ENCODE assay signal across 27 cellular contexts in the genomic region with DNA sequence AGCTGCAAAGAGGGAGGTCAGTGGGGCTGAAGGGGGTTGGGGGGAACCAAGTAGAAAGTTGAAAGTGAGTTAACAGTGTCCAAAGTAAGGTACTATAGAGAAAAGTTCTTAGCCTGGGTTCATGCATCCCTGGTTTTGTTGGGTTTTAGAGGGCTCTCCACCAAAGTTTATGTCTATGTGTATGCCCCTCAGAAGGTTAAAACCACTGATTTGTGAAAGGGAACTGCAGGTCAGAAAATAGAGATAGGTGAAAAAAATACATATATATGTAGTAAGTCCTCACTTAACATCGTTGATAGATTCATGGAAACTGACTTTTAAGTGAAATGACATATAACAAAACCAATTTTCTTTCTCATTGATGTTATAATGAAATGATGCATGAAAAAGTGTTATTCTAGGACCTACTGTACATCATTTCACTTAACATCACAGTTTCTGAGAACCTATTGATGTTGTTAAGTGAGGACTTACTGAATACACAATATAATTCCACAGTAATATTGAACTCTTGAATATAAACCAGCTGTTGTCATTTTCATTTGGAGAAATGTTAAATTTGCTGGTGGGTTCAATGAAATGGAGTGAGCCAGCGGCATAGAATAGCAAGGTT.
"Had no signal": no experiment of that assay in that cellular context is flagged by ENCODE, and none has a peak within 500 bp of the region (broad histone marks: within the 10 kb centered on the region; RNA-seq: fewer than 3 reads in every experiment).

No MANE protein-coding gene starts in this region.

- DNase-seq: cortex of kidney; effector CD4-positive, alpha-beta T cell; foreskin fibroblast; gastrocnemius medialis; head of caudate nucleus; kidney; mesenchymal stem cell; naive thymus-derived CD8-positive, alpha-beta T cell; nephron progenitor cell; nucleus accumbens; stimulated activated CD4-positive, alpha-beta T cell treated with anti-CD3 and anti-CD28 coated beads, Interleukin-12 subunit alpha, Interleukin-12 subunit beta, amount 100 ng/mL, for 4 hours; stimulated activated CD4-positive, alpha-beta T cell treated with anti-CD3 and anti-CD28 coated beads, Interleukin-1b, Interleukin-23, amount 100 ng/mL, for 48 hours; stimulated activated CD4-positive, alpha-beta T cell treated with anti-CD3 and anti-CD28 coated beads, Interleukin-4, amount 100 ng/mL, for 1 hour; stimulated activated CD8-positive, alpha-beta memory T cell treated with anti-CD3 and anti-CD28 coated beads, Interleukin-4, amount 100 ng/mL, for 48 hours; stimulated activated naive CD8-positive, alpha-beta T cell treated with anti-CD3 and anti-CD28 coated beads, Interleukin-15, amount 100 ng/mL, for 72 hours; transverse colon; upper lobe of right lung; uterus had no signal

- H3K4me2 ChIP-seq: smooth muscle cell had no signal

- H3K27ac Mint-ChIP-seq: mesothelial cell of epicardium; nephron progenitor cell; stimulated activated naive CD8-positive, alpha-beta T cell treated with anti-CD3 and anti-CD28 coated beads, Interleukin-15, amount 100 ng/mL, for 72 hours had no signal

- H3K27me3 ChIP-seq: gastrocnemius medialis, right atrium auricular region, suprapubic skin, transverse colon, upper lobe of right lung, uterus had no signal

- H3K36me3 ChIP-seq: gastrocnemius medialis, prostate gland, right atrium auricular region, suprapubic skin, transverse colon, upper lobe of right lung, uterus had no signal

- H3K27me3 Mint-ChIP-seq: naive thymus-derived CD8-positive, alpha-beta T cell; stimulated activated naive CD8-positive, alpha-beta T cell treated with anti-CD3 and anti-CD28 coated beads, Interleukin-15, amount 100 ng/mL, for 72 hours had no signal

- H3K9me3 ChIP-seq: gastrocnemius medialis, prostate gland, suprapubic skin, transverse colon, upper lobe of right lung, uterus had no signal

- H3K27ac ChIP-seq: epithelial cell of prostate, gastrocnemius medialis, prostate gland, right atrium auricular region, suprapubic skin, transverse colon, upper lobe of right lung, uterus had no signal

- H3K4me3 Mint-ChIP-seq: mesothelial cell of epicardium; naive thymus-derived CD8-positive, alpha-beta T cell; nephron progenitor cell; stimulated activated naive CD8-positive, alpha-beta T cell treated with anti-CD3 and anti-CD28 coated beads, Interleukin-15, amount 100 ng/mL, for 72 hours had no signal

- H3K4me1 ChIP-seq: prostate gland, suprapubic skin, uterus had no signal

- ATAC-seq: esophagus mucosa; gastrocnemius medialis; left lobe of liver; naive thymus-derived CD8-positive, alpha-beta T cell; sciatic nerve; stimulated activated naive CD8-positive, alpha-beta T cell treated with anti-CD3 and anti-CD28 coated beads, Interleukin-15, amount 100 ng/mL, for 72 hours; upper lobe of right lung had no signal

- FAIRE-seq: kidney had no signal

- H3K4me3 ChIP-seq: gastrocnemius medialis, prostate gland, right atrium auricular region, smooth muscle cell, suprapubic skin, transverse colon, upper lobe of right lung, uterus had no signal
